ENCODE assay signal across 9 cellular contexts in the genomic region with DNA sequence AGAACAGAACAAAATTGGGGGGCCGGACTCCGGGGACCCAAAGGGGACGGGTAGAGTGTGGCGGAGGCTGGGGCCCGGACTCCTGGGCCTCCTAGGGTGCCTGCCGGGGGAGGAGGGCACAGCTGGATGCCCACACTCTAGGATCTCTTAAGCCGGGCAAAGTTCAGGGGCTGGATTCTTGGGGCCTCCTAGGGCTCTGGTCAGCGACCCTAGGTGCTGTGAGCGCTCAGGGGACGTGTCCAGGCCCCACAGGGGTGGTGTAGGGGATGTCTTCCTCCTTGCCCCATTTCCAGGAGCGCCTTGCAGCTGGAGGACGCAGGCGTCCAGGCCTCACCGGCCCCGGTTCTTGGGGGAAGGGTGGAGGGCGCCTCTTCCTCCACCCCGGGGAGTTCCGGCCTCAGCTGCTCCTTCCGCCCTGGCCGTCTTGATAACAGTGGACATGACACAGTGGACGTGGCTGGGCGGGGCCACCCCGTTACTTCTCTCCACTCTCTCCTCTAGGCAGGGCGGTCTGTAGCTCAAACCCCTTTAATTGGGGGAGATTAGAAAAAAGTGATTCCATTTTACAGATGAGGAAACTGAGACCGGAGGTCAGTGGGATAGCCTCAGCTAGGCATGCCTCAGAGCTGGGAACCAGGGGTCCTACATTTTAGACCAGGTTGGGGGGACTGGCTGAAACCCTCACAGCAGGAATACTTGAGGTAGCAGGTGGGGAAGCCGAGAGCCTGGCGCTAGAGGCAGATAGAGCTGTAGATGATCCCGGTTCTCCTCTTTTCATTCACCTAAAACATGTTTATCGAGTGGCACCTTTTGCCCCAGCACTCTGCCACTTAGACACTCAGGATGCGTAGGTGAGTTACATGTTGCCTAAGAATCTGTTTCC. TPM values are rescaled to one million over a fixed set of nuclear protein-coding genes. Genes with fewer than 3 reads are reported as not detected.
DNase-seq lines count a peak whose midpoint lies in the region; ATAC-seq and TF ChIP-seq lines count a peak whose summit lies in the region.
"Had no signal": no experiment of that assay in that cellular context is flagged by ENCODE, and none has a peak within 500 bp of the region (broad histone marks: within the 10 kb centered on the region; RNA-seq: fewer than 3 reads in every experiment).

No MANE protein-coding gene starts in this region.

- peak; percentile 26 for DNase-seq in stimulated activated CD4-positive, alpha-beta T cell treated with anti-CD3 and anti-CD28 coated beads, Interleukin-15, amount 100 ng/mL, for 24 hours
- DNase-seq in stimulated activated CD4-positive, alpha-beta T cell treated with anti-CD3 and anti-CD28 coated beads, Interleukin-2, amount 100 ng/mL, for 48 hours, result no peak
- DNase-seq in NT2/D1 (ENCODE audit: low read depth, low spot score), result no peak
- DNase-seq in dorsolateral prefrontal cortex, result no peak
- DNase-seq in mucosa of descending colon, result peak; percentile 67 to 85 (median 68)
- DNase-seq in NCI-H2171 (lab: John Stamatoyannopoulos, UW), result no peak
- no peak for DNase-seq in NCI-H82 (lab: John Stamatoyannopoulos, UW)

- H3K27me3 ChIP-seq in NT2/D1 (ENCODE audit: insufficient read depth, insufficient read length) (peaks cover 32% of the 10 kb centered on the region), dorsolateral prefrontal cortex (peaks cover 0 to 40% (median 26%) of the 10 kb centered on the region in 45 donors)

- peaks cover 16% of the 10 kb centered on the region for H3K36me3 ChIP-seq in NT2/D1 (ENCODE audit: insufficient read depth, insufficient read length, low read length)
- no peaks in the 10 kb centered on the region for H3K36me3 ChIP-seq in mucosa of descending colon (ENCODE audit: low read depth)

- peak overlapping the region in 9 of 59 donors; percentile 1 to 64 (median 32) for H3K27ac ChIP-seq in dorsolateral prefrontal cortex

- no peak for TF ChIP-seq CTCF in dorsolateral prefrontal cortex (IDR thresholded peaks at IDR 0.05 in 54 of 56, conservative IDR thresholded peaks at IDR 0.05 in 2 of 56; ENCODE audit: low read depth in 1 of 56, partially characterized antibody in 56 of 56)
- no peak for TF ChIP-seq CTCF in mucosa of descending colon (IDR thresholded peaks at IDR 0.05)

- H3K4me1 ChIP-seq in NT2/D1 (ENCODE audit: insufficient read depth, insufficient read length) (peaks cover 9% of the 10 kb centered on the region), mucosa of descending colon (ENCODE audit: low read depth) (peaks cover 6% of the 10 kb centered on the region)

- H3K9me3 ChIP-seq in NT2/D1 (ENCODE audit: insufficient read depth, low read length) (no peaks in the 10 kb centered on the region), mucosa of descending colon (no peaks in the 10 kb centered on the region)

- intact Hi-C loops in dorsolateral prefrontal cortex (cut with DNase I), result no loop called here
- intact Hi-C loops in mucosa of descending colon (cut with DNase I, micrococcal nuclease), result no loop called here

- ATAC-seq in mucosa of descending colon (peak; percentile 64), GM18868 (IDR thresholded peaks at IDR 0.05; ENCODE audit: unreplicated experiment) (no peak)

- H3K4me3 ChIP-seq in NT2/D1 (ENCODE audit: insufficient read length, low read depth), result peak overlapping the region; percentile 81
- H3K4me3 ChIP-seq in dorsolateral prefrontal cortex, result peak overlapping the region in 44 of 59 donors; percentile 2 to 57 (median 36)
- H3K4me3 ChIP-seq in mucosa of descending colon, result peak overlapping the region; percentile 81

- peak overlapping the region; percentile 91 for H3K9ac ChIP-seq in NT2/D1 (ENCODE audit: insufficient read length, low read depth)

RNA-seq across cellular contexts. Expression of gene STXBP2, which starts 0.7 kb away (rescaled TPM):
- total RNA-seq in dorsolateral prefrontal cortex (10 to 100 TPM in 97 of 120 experiments, 1 to 10 TPM in 23; 4.3 to 32.5 (median 14.6) TPM), mucosa of descending colon (100 to 1,000 TPM; 114 to 209 (median 183) TPM)

RNA-seq across cellular contexts. Expression of gene PCP2, which starts 4.1 kb away (rescaled TPM):
- total RNA-seq in dorsolateral prefrontal cortex (1 to 10 TPM in 1 of 120 experiments, under 1 TPM in 2, not detected in 117; 0.77 to 2.3 (median 0.96) TPM), mucosa of descending colon (1 to 10 TPM in 1 of 3 donors, not detected in 2; 1.1 TPM)
- total RNA-seq: temporal lobe had no signal

RNA-seq across cellular contexts. Expression of gene PET100, which starts 8.0 kb away (rescaled TPM):
- total RNA-seq in dorsolateral prefrontal cortex (100 to 1,000 TPM in 42 of 120 experiments, 10 to 100 TPM in 78; 33.4 to 159 (median 92.2) TPM), mucosa of descending colon (100 to 1,000 TPM in 2 of 3 donors, 10 to 100 TPM in 1; 91.1 to 153 (median 110) TPM)

RNA-seq across cellular contexts. Expression of gene XAB2, which starts 8.3 kb away (rescaled TPM):
- 10 to 100 TPM; 30.8 to 56.2 (median 38.7) TPM for total RNA-seq in dorsolateral prefrontal cortex
- total RNA-seq in mucosa of descending colon, result 10 to 100 TPM; 28.7 to 39.2 (median 30.7) TPM

RNA-seq across cellular contexts. Expression of gene RETN, which starts 31.2 kb away (rescaled TPM):
- 1 to 10 TPM in 9 of 120 experiments, not detected in 111; 1.1 to 3.3 (median 1.7) TPM for total RNA-seq in dorsolateral prefrontal cortex
- not detected for total RNA-seq in mucosa of descending colon

Comparison
In these comparisons a context has a peak if more than half of its experiments do, and no peak if none do; other contexts are left out.
1. DNase-seq: peak in stimulated activated CD4-positive, alpha-beta T cell treated with anti-CD3 and anti-CD28 coated beads, Interleukin-15, amount 100 ng/mL, for 24 hours (single experiment) and mucosa of descending colon (3 of 3); none in stimulated activated CD4-positive, alpha-beta T cell treated with anti-CD3 and anti-CD28 coated beads, Interleukin-2, amount 100 ng/mL, for 48 hours (0 of 2), NT2/D1 (single experiment), dorsolateral prefrontal cortex (0 of 10), NCI-H2171 (single experiment) and NCI-H82 (single experiment).
2. Peak in every context shown above with its lines, with median percentiles within 50 percentile points of each other: H3K4me3 ChIP-seq.